In genomic region chr21:25607151-25607811, GRCh38 we compare ENCODE assay signal across 9 cellular contexts. TPM values are rescaled to one million over a fixed set of nuclear protein-coding genes. Genes with fewer than 3 reads are reported as not detected.
DNase-seq lines count a peak whose midpoint lies in the region; ATAC-seq, FAIRE-seq and TF ChIP-seq lines count a peak whose summit lies in the region.
"Had no signal": no experiment of that assay in that cellular context is flagged by ENCODE, and none has a peak within 500 bp of the region (broad histone marks: within the 10 kb centered on the region; RNA-seq: fewer than 3 reads in every experiment).

TSS of gene MRPL39 (minus strand) at chr21:25607481. CDS start at chr21:25607475, 6 bp downstream.

- no peaks in the 10 kb centered on the region for H3K27me3 ChIP-seq in keratinocyte (ENCODE audit: control insufficient read depth, extremely low read depth, insufficient read depth, low read length)

- peak within 1 kb of the TSS; percentile 99 for H3K4me3 Mint-ChIP-seq in central memory CD8-positive, alpha-beta T cell

- H2AFZ ChIP-seq in keratinocyte (ENCODE audit: control insufficient read depth, low read length), result peak within 1 kb of the TSS; percentile 95

- peak within 1 kb of the TSS; percentile 95 for H3K4me2 ChIP-seq in keratinocyte (ENCODE audit: control insufficient read depth, extremely low read depth, insufficient read depth, low read depth, low read length)

- peaks cover 12% of the 10 kb centered on the region for H3K4me1 ChIP-seq in keratinocyte (ENCODE audit: control insufficient read depth, extremely low read depth, insufficient read depth, low read length)

- ATAC-seq in GM19023 (IDR thresholded peaks at IDR 0.05; ENCODE audit: unreplicated experiment), result peak; percentile 95
- ATAC-seq in HG03280 (IDR thresholded peaks at IDR 0.05; ENCODE audit: unreplicated experiment), result peak; percentile 93
- ATAC-seq in central memory CD8-positive, alpha-beta T cell (replicated peaks; ENCODE audit: extremely low read depth, poor library complexity, severe bottlenecking), result peak; percentile 86

- H3K27ac ChIP-seq in keratinocyte (ENCODE audit: control insufficient read depth, insufficient read depth, low read length), result peak within 1 kb of the TSS; percentile 86

- DNase-seq in AG09319 (ENCODE audit: extremely low read depth, low read depth) (peak; percentile 72), NCI-H345 (lab: John Stamatoyannopoulos, UW) (peak; percentile 91), keratinocyte (ENCODE audit: low read depth, low spot score) (peak; percentile 11)
- DNase-seq in activated CD4-positive, CD25-positive, alpha-beta regulatory T cell treated with anti-CD3 and anti-CD28 coated beads, Interleukin-2, amount 50 U/mL, for 16 hours (ENCODE audit: low read depth, low spot score), result peak; percentile 74
- peak; percentile 76 to 77 for DNase-seq in central memory CD8-positive, alpha-beta T cell (ENCODE audit: low spot score in 2 of 2)
- DNase-seq in stimulated activated CD4-positive, alpha-beta T cell treated with anti-CD3 and anti-CD28 coated beads, Interleukin-15, amount 100 ng/mL, for 1 hour (ENCODE audit: low read depth in 1 of 2, low spot score in 1 of 2), result peak; percentile 70 to 79

- H4K20me1 ChIP-seq in keratinocyte (ENCODE audit: control insufficient read depth, extremely low read depth, insufficient read depth, low read length), result no peaks in the 10 kb centered on the region

- no peaks in the 10 kb centered on the region for H3K9me1 ChIP-seq in keratinocyte (ENCODE audit: control insufficient read depth, extremely low read depth, insufficient read depth, low read length)

- H3K36me3 Mint-ChIP-seq in central memory CD8-positive, alpha-beta T cell (ENCODE audit: insufficient read depth), result peaks cover 26% of the 10 kb centered on the region

- no peak for FAIRE-seq in keratinocyte (lab: Jason Lieb, UNC)
- FAIRE-seq: colon had no signal

- dilution Hi-C loops in keratinocyte (cut with MboI; ENCODE audit: extremely low pct_ligation_motif_present, low sequenced_read_pairs), result no loop called here

- no peaks in the 10 kb centered on the region for H3K9me3 Mint-ChIP-seq in central memory CD8-positive, alpha-beta T cell

- peaks cover 25% of the 10 kb centered on the region for H3K79me2 ChIP-seq in keratinocyte (ENCODE audit: control insufficient read depth, insufficient read depth, low read length)

- H3K36me3 ChIP-seq in keratinocyte (ENCODE audit: control insufficient read depth in 2 of 2, extremely low read depth in 1 of 2, insufficient read depth in 2 of 2, low read length in 2 of 2), result peaks cover 4 to 7% of the 10 kb centered on the region in 2 experiments

- H3K27ac Mint-ChIP-seq in central memory CD8-positive, alpha-beta T cell (ENCODE audit: low read depth), result peak within 1 kb of the TSS; percentile 100

- H3K4me3 ChIP-seq in keratinocyte (ENCODE audit: control insufficient read depth in 2 of 3, extremely low read depth in 1 of 3, insufficient read depth in 2 of 3, low read depth in 1 of 3, low read length in 3 of 3), result peak within 1 kb of the TSS; percentile 76 to 94 (median 91)

- H3K9ac ChIP-seq in keratinocyte (ENCODE audit: control insufficient read depth, extremely low read depth, insufficient read depth, low read length), result peak within 1 kb of the TSS; percentile 96

- peak; percentile 77 for TF ChIP-seq CTCF in AG09319 (IDR thresholded peaks at IDR 0.05; ENCODE audit: low read depth, low read length)
- TF ChIP-seq CTCF in keratinocyte (optimal IDR thresholded peaks at IDR 0.05 in 1 of 3, IDR thresholded peaks at IDR 0.05 in 1 of 3, conservative IDR thresholded peaks at IDR 0.05 in 1 of 3; ENCODE audit: extremely low read depth in 1 of 3, insufficient read depth in 2 of 3, low read length in 3 of 3), result peak; percentile 50 to 84 (median 79)

- H3K4me1 Mint-ChIP-seq in central memory CD8-positive, alpha-beta T cell, result peaks cover 28% of the 10 kb centered on the region

- no peaks in the 10 kb centered on the region for H3K27me3 Mint-ChIP-seq in central memory CD8-positive, alpha-beta T cell

- no peaks in the 10 kb centered on the region for H3K9me3 ChIP-seq in keratinocyte (ENCODE audit: control insufficient read depth, low read depth, low read length)

RNA-seq across cellular contexts. Expression of gene MRPL39, which starts in this region (rescaled TPM):
- 30.1 to 51.4 TPM (median 33.2 TPM) in 3 replicates for polyA plus RNA-seq in keratinocyte
- 92.2 TPM for polyA plus RNA-seq in keratinocyte (2011; ENCODE audit: low read depth)
- polyA plus RNA-seq in keratinocyte (2011; cell fraction: cytosol; rRNA removed), result 25.1 and 47.5 TPM in 2 replicates
- 22.8 and 34.0 TPM in 2 replicates for polyA plus RNA-seq in keratinocyte (2011; cell fraction: nucleus; rRNA removed)
- polyA plus RNA-seq in keratinocyte (2012; ENCODE audit: low replicate concordance), result 42.4 and 48.7 TPM in 2 replicates
- 6.2 to 39.6 TPM (median 15.0 TPM) in 3 replicates for polyA minus RNA-seq in keratinocyte
- 23.2 TPM for polyA minus RNA-seq in keratinocyte (2011; cell fraction: cytosol; rRNA and poly(A)+ RNA removed)
- 9.3 and 16.5 TPM in 2 replicates for polyA minus RNA-seq in keratinocyte (2011; cell fraction: nucleus; rRNA and poly(A)+ RNA removed)

Comparison
In these comparisons a context has a peak if more than half of its experiments do, and no peak if none do; other contexts are left out.
1. Peak in every context shown above with its lines: DNase-seq, ATAC-seq, H3K4me3 ChIP-seq and H3K27ac ChIP-seq.
2. DNase-seq: peak in every context shown above with its lines; median percentile 91 in NCI-H345; 76 in central memory CD8-positive, alpha-beta T cell; 74 in stimulated activated CD4-positive, alpha-beta T cell treated with anti-CD3 and anti-CD28 coated beads, Interleukin-15, amount 100 ng/mL, for 1 hour; 74 in activated CD4-positive, CD25-positive, alpha-beta regulatory T cell treated with anti-CD3 and anti-CD28 coated beads, Interleukin-2, amount 50 U/mL, for 16 hours; 72 in AG09319; 11 in keratinocyte.